In genomic region chr9:79955300-79955699, GRCh38 we compare ENCODE assay signal across 13 cellular contexts.
A peak's percentile ranks its signal among the peaks of the same experiment; 100 is the strongest.
DNase-seq lines count a peak whose midpoint lies in the region; ATAC-seq and TF ChIP-seq lines count a peak whose summit lies in the region.
"Had no signal": no experiment of that assay in that cellular context is flagged by ENCODE, and none has a peak within 500 bp of the region (broad histone marks: within the 10 kb centered on the region; RNA-seq: fewer than 3 reads in every experiment).

No MANE protein-coding gene starts in this region.

- in situ Hi-C loops in GM23248 (cut with MboI), result no loop called here

- H2AK5ac ChIP-seq in mesenchymal stem cell (ENCODE audit: low read length, severe bottlenecking), result no peak overlapping the region

- no peak overlapping the region for H3K23ac ChIP-seq in mesenchymal stem cell (ENCODE audit: low read length in 2 of 2)

- no peak overlapping the region for H2BK12ac ChIP-seq in mesenchymal stem cell (ENCODE audit: low read length in 2 of 2)

- H3K4ac ChIP-seq in mesenchymal stem cell (ENCODE audit: low read depth in 1 of 2, low read length in 2 of 2), result no peak overlapping the region

- no peaks in the 10 kb centered on the region for H3K79me1 ChIP-seq in mesenchymal stem cell (replicated peaks; ENCODE audit: low read length, poor library complexity, severe bottlenecking)

- CTCF ChIA-PET in activated CD8-positive, alpha-beta T cell treated with anti-CD3 and anti-CD28 coated beads, Interleukin-2, amount 10 ng/mL, durations not matched to agents 7 days and 5 days (lab: Charles Lee), result interaction anchor here (0.9 kb wide), 1 partner anchor 482 kb away, joined by 3 read pairs; no protein-coding TSS in a partner anchor

- no peak overlapping the region for H2BK15ac ChIP-seq in mesenchymal stem cell (ENCODE audit: low read depth, poor library complexity, severe bottlenecking)

- H3K27ac Mint-ChIP-seq in activated CD4-positive, alpha-beta T cell treated with anti-CD3 and anti-CD28 coated beads, Interleukin-2, amount 10 ng/mL, durations not matched to agents 24 days and 14 days, result no peak overlapping the region
- H3K27ac Mint-ChIP-seq in activated CD8-positive, alpha-beta T cell treated with anti-CD3 and anti-CD28 coated beads, Interleukin-2, amount 10 ng/mL, durations not matched to agents 7 days and 5 days, result no peak overlapping the region
- H3K27ac Mint-ChIP-seq: type B pancreatic cell had no signal

- no peaks in the 10 kb centered on the region for H3K9me3 ChIP-seq in GM23248 (ENCODE audit: low read depth)
- H3K9me3 ChIP-seq in left lung, result no peaks in the 10 kb centered on the region
- no peaks in the 10 kb centered on the region for H3K9me3 ChIP-seq in mesenchymal stem cell (ENCODE audit: control insufficient read depth, low read length)

- H3K9me3 Mint-ChIP-seq in activated CD4-positive, alpha-beta T cell treated with anti-CD3 and anti-CD28 coated beads, Interleukin-2, amount 10 ng/mL, durations not matched to agents 24 days and 14 days, result no peaks in the 10 kb centered on the region
- no peaks in the 10 kb centered on the region for H3K9me3 Mint-ChIP-seq in activated CD8-positive, alpha-beta T cell treated with anti-CD3 and anti-CD28 coated beads, Interleukin-2, amount 10 ng/mL, durations not matched to agents 7 days and 5 days (ENCODE audit: insufficient read depth)

- H3K9me2 ChIP-seq in GM23248 (ENCODE audit: insufficient read depth), result no peaks in the 10 kb centered on the region

- H2BK5ac ChIP-seq in mesenchymal stem cell (ENCODE audit: low read depth, low read length, poor library complexity, severe bottlenecking), result no peak overlapping the region

- H3K4me3 ChIP-seq in GM23248 (no peak overlapping the region), left lung (no peak overlapping the region), mesenchymal stem cell (ENCODE audit: insufficient read depth in 1 of 2, low read depth in 1 of 2, low read length in 2 of 2) (no peak overlapping the region)

- no peak overlapping the region for H3K14ac ChIP-seq in mesenchymal stem cell (ENCODE audit: low read length in 2 of 2)

- no peak overlapping the region for H2BK120ac ChIP-seq in mesenchymal stem cell (ENCODE audit: low read depth, low read length)

- no peak overlapping the region for H4K91ac ChIP-seq in mesenchymal stem cell (ENCODE audit: low read length)

- H3K4me2 ChIP-seq in GM23248 (ENCODE audit: unreplicated experiment) (no peak overlapping the region), mesenchymal stem cell (ENCODE audit: low read length, poor library complexity, severe bottlenecking) (no peak overlapping the region)

- TF ChIP-seq CTCF in left lung (IDR thresholded peaks at IDR 0.05), result peak; percentile 11 to 19

- no peaks in the 10 kb centered on the region for H3K79me2 ChIP-seq in GM23248 (ENCODE audit: insufficient read depth)

- H4K20me1 ChIP-seq in GM23248 (ENCODE audit: insufficient read depth), result no peaks in the 10 kb centered on the region

- H2AFZ ChIP-seq in GM23248, result no peak overlapping the region
- H2AFZ ChIP-seq in mesenchymal stem cell (ENCODE audit: low read depth, low read length), result no peak overlapping the region

- H3K36me3 Mint-ChIP-seq in activated CD4-positive, alpha-beta T cell treated with anti-CD3 and anti-CD28 coated beads, Interleukin-2, amount 10 ng/mL, durations not matched to agents 24 days and 14 days (ENCODE audit: low read depth), result no peaks in the 10 kb centered on the region
- peaks cover 3% of the 10 kb centered on the region for H3K36me3 Mint-ChIP-seq in activated CD8-positive, alpha-beta T cell treated with anti-CD3 and anti-CD28 coated beads, Interleukin-2, amount 10 ng/mL, durations not matched to agents 7 days and 5 days (ENCODE audit: low read depth)
- H3K36me3 Mint-ChIP-seq: type B pancreatic cell had no signal

- 50 to 61% methylated on average over 3 of the region's 3 CpGs for WGBS in GM23248 (ENCODE audit: low coverage in 1 of 2, low lambda C conversion rate in 2 of 2, missing lambda C conversion rate in 2 of 2), 2 experiments
- 97% methylated on average over 2 of the region's 3 CpGs for WGBS in mesenchymal stem cell

- intact Hi-C loops in activated CD4-positive, alpha-beta T cell treated with anti-CD3 and anti-CD28 coated beads, Interleukin-2, amount 10 ng/mL, durations not matched to agents 24 days and 14 days (cut with micrococcal nuclease), result loop anchor here (10.0 kb wide), 1 partner anchor 820 kb away; no protein-coding TSS in a partner anchor
- intact Hi-C loops in left lung (cut with DNase I), result no loop called here

- DNase-seq in activated CD4-positive, alpha-beta T cell treated with anti-CD3 and anti-CD28 coated beads, Interleukin-2, amount 10 ng/mL, durations not matched to agents 24 days and 14 days, result peak; percentile 59
- no peak for DNase-seq in activated CD4-positive, alpha-beta T cell treated with anti-CD3 and anti-CD28 coated beads, Interleukin-2, amount 50 U/mL, for 4 hours
- DNase-seq in GM23248, result peak; percentile 15
- DNase-seq in activated CD8-positive, alpha-beta T cell treated with anti-CD3 and anti-CD28 coated beads, Interleukin-2, amount 10 ng/mL, durations not matched to agents 7 days and 5 days, result peak; percentile 43
- DNase-seq in left lung, result no peak
- DNase-seq in NCI-H2107 treated with DMSO at 0.1 percent for 48 hours (lab: John Stamatoyannopoulos, UW; ENCODE audit: unreplicated experiment), result no peak
- DNase-seq in mesenchymal stem cell, result no peak
- DNase-seq in NCI-H1092 (lab: John Stamatoyannopoulos, UW), result no peak
- DNase-seq: AML-193, left ventricle myocardium superior, NCI-H1092 treated with DMSO at 0.1 percent for 48 hours, posterior cingulate gyrus had no signal

- no peak overlapping the region for H3K9ac ChIP-seq in GM23248
- H3K9ac ChIP-seq in mesenchymal stem cell (ENCODE audit: low read length), result no peak overlapping the region

- H3K27me3 Mint-ChIP-seq in activated CD4-positive, alpha-beta T cell treated with anti-CD3 and anti-CD28 coated beads, Interleukin-2, amount 10 ng/mL, durations not matched to agents 24 days and 14 days, result no peaks in the 10 kb centered on the region
- H3K27me3 Mint-ChIP-seq in activated CD8-positive, alpha-beta T cell treated with anti-CD3 and anti-CD28 coated beads, Interleukin-2, amount 10 ng/mL, durations not matched to agents 7 days and 5 days (ENCODE audit: low read depth), result peaks cover 4% of the 10 kb centered on the region

- no peaks in the 10 kb centered on the region for H3F3A ChIP-seq in GM23248 (ENCODE audit: insufficient read depth)

- H3K27ac ChIP-seq in GM23248, result no peak overlapping the region
- no peak overlapping the region for H3K27ac ChIP-seq in left lung
- H3K27ac ChIP-seq in mesenchymal stem cell (ENCODE audit: low read length, poor library complexity, severe bottlenecking), result no peak overlapping the region

- no peaks in the 10 kb centered on the region for H3K4me1 Mint-ChIP-seq in activated CD4-positive, alpha-beta T cell treated with anti-CD3 and anti-CD28 coated beads, Interleukin-2, amount 10 ng/mL, durations not matched to agents 24 days and 14 days
- H3K4me1 Mint-ChIP-seq in activated CD8-positive, alpha-beta T cell treated with anti-CD3 and anti-CD28 coated beads, Interleukin-2, amount 10 ng/mL, durations not matched to agents 7 days and 5 days (ENCODE audit: low read depth), result no peaks in the 10 kb centered on the region

- POLR2A ChIA-PET in activated CD8-positive, alpha-beta T cell treated with anti-CD3 and anti-CD28 coated beads, Interleukin-2, amount 10 ng/mL, durations not matched to agents 7 days and 5 days (lab: Charles Lee), result no interaction called here

- H3K27me3 ChIP-seq in GM23248 (replicated peaks; ENCODE audit: insufficient read depth) (peaks cover 3% of the 10 kb centered on the region), left lung (no peaks in the 10 kb centered on the region), mesenchymal stem cell (ENCODE audit: control insufficient read depth in 1 of 2, insufficient read depth in 1 of 2, low read length in 2 of 2) (no peaks in the 10 kb centered on the region)

- H3K4me1 ChIP-seq in GM23248 (ENCODE audit: insufficient read depth) (no peaks in the 10 kb centered on the region), left lung (no peaks in the 10 kb centered on the region), mesenchymal stem cell (ENCODE audit: control insufficient read depth, insufficient read depth, low read depth, low read length) (no peaks in the 10 kb centered on the region)

- no peak overlapping the region for H4K8ac ChIP-seq in mesenchymal stem cell (ENCODE audit: low read length)

- no peak for ATAC-seq in activated CD8-positive, alpha-beta T cell treated with anti-CD3 and anti-CD28 coated beads, Interleukin-2, amount 10 ng/mL, durations not matched to agents 7 days and 5 days
- ATAC-seq in left lung, result no peak
- ATAC-seq: left ventricle myocardium superior had no signal

- H3K36me3 ChIP-seq in GM23248 (ENCODE audit: low read depth), result no peaks in the 10 kb centered on the region
- H3K36me3 ChIP-seq in left lung, result no peaks in the 10 kb centered on the region
- no peaks in the 10 kb centered on the region for H3K36me3 ChIP-seq in mesenchymal stem cell (ENCODE audit: control insufficient read depth in 1 of 2, insufficient read depth in 2 of 2, low read depth in 1 of 2, low read length in 2 of 2)

- no peak overlapping the region for H3K18ac ChIP-seq in mesenchymal stem cell (ENCODE audit: low read depth in 1 of 2, low read length in 2 of 2)

- H3K4me3 Mint-ChIP-seq in activated CD4-positive, alpha-beta T cell treated with anti-CD3 and anti-CD28 coated beads, Interleukin-2, amount 10 ng/mL, durations not matched to agents 24 days and 14 days, result no peak overlapping the region
- H3K4me3 Mint-ChIP-seq in activated CD8-positive, alpha-beta T cell treated with anti-CD3 and anti-CD28 coated beads, Interleukin-2, amount 10 ng/mL, durations not matched to agents 7 days and 5 days, result no peak overlapping the region
- H3K4me3 Mint-ChIP-seq: type B pancreatic cell had no signal

Comparison
In these comparisons a context has a peak if more than half of its experiments do, and no peak if none do; other contexts are left out.
1. DNase-seq: peak in activated CD4-positive, alpha-beta T cell treated with anti-CD3 and anti-CD28 coated beads, Interleukin-2, amount 10 ng/mL, durations not matched to agents 24 days and 14 days (single experiment), GM23248 (single experiment) and activated CD8-positive, alpha-beta T cell treated with anti-CD3 and anti-CD28 coated beads, Interleukin-2, amount 10 ng/mL, durations not matched to agents 7 days and 5 days (single experiment); none in activated CD4-positive, alpha-beta T cell treated with anti-CD3 and anti-CD28 coated beads, Interleukin-2, amount 50 U/mL, for 4 hours (0 of 2), left lung (0 of 2), NCI-H2107 treated with DMSO at 0.1 percent for 48 hours (single experiment), mesenchymal stem cell (single experiment) and NCI-H1092 (single experiment).